In the genomic region with DNA sequence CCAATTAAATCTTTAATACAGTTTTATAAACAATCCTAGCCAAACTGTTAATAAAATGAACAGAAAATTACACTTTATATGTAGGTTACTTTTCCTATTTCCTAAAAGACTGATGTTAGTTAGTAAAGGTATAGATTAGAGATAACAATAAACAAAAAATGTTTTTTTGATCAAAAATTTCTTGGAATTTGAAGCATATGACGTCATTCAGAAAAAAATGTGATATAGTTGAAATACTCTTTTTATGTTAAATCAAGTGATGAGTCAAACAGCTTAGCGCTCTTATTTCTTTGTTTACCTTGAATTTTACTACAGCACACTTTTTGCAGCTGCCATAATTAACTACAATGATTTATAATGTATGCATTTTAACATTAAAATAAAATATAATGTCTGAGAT, we compare ENCODE assay signal across 31 cellular contexts.
"Had no signal": no experiment of that assay in that cellular context is flagged by ENCODE, and none has a peak within 500 bp of the region (broad histone marks: within the 10 kb centered on the region; RNA-seq: fewer than 3 reads in every experiment).

No MANE protein-coding gene starts in this region.

- ATAC-seq: activated CD8-positive, alpha-beta memory T cell treated with anti-CD3 and anti-CD28 coated beads, Interleukin-2, amount 10 ng/mL, durations not matched to agents 7 days and 5 days; activated naive CD8-positive, alpha-beta T cell treated with anti-CD3 and anti-CD28 coated beads, Interleukin-2, amount 50 U/mL, for 24 hours; Right ventricle myocardium inferior had no signal

- H3K27ac ChIP-seq: Peyer's patch, RWPE1, VCaP had no signal

- FAIRE-seq: bronchial epithelial cell had no signal

- H3K27me3 ChIP-seq: Peyer's patch had no signal

- H3K9me3 ChIP-seq: Peyer's patch had no signal

- H3K4me3 ChIP-seq: Peyer's patch had no signal

- H3K4me1 ChIP-seq: Peyer's patch had no signal

- DNase-seq: activated B cell treated with CpG ODN at 0.5 μM for 24 hours; activated CD4-positive, alpha-beta memory T cell treated with anti-CD3 and anti-CD28 coated beads, Interleukin-2, amount 10 ng/mL, durations not matched to agents 7 days and 5 days; activated CD4-positive, alpha-beta T cell treated with anti-CD3 and anti-CD28 coated beads for 4 hours; activated CD4-positive, alpha-beta T cell treated with anti-CD3 and anti-CD28 coated beads, Interleukin-2, amount 50 U/mL, for 1 hour; activated CD4-positive, CD25-positive, alpha-beta regulatory T cell treated with anti-CD3 and anti-CD28 coated beads, Interleukin-2, amount 50 U/mL, for 72 hours; activated CD8-positive, alpha-beta memory T cell treated with anti-CD3 and anti-CD28 coated beads for 24 hours; activated CD8-positive, alpha-beta memory T cell treated with anti-CD3 and anti-CD28 coated beads, Interleukin-2, amount 10 ng/mL, durations not matched to agents 7 days and 5 days; activated CD8-positive, alpha-beta memory T cell treated with anti-CD3 and anti-CD28 coated beads, Interleukin-2, amount 50 U/mL, for 48 hours; activated effector memory CD4-positive, alpha-beta T cell treated with Interleukin-2 at 50 U/mL for 16 hours; activated naive CD4-positive, alpha-beta T cell treated with anti-CD3 and anti-CD28 coated beads, Interleukin-2, amount 10 ng/mL, durations not matched to agents 7 days and 5 days; activated naive CD8-positive, alpha-beta T cell treated with anti-CD3 and anti-CD28 coated beads, Interleukin-2, amount 50 U/mL, for 24 hours; activated T-cell treated with anti-CD3 and anti-CD28 coated beads, Interleukin-2, amount 50 U/mL, for 48 hours; anterior cingulate cortex; MM.1S; MV-4-11; NCI-H1092; NCI-H1436 treated with DMSO at 0.1 percent for 48 hours; NCI-H1694 treated with DMSO at 0.1 percent for 48 hours; NCI-H2029; NCI-H345; NCI-H524 treated with DMSO at 0.1 percent for 48 hours; Peyer's patch; SIG-M5; SW 1271; T-helper 1 cell; T-helper 2 cell; T-helper 9 cell had no signal

- H3K36me3 ChIP-seq: Peyer's patch had no signal
